Comparison of ENCODE assay signal across 8 cellular contexts in genomic region chr1:37999434-38000232, GRCh38. TPM values are rescaled to one million over a fixed set of nuclear protein-coding genes. Genes with fewer than 3 reads are reported as not detected.
DNase-seq lines count a peak whose midpoint lies in the region; ATAC-seq and TF ChIP-seq lines count a peak whose summit lies in the region.

No MANE protein-coding gene starts in this region.

- H3K9me3 Mint-ChIP-seq in activated naive CD4-positive, alpha-beta T cell treated with anti-CD3 and anti-CD28 coated beads for 36 hours = no peaks in the 10 kb centered on the region
- no peaks in the 10 kb centered on the region for H3K9me3 Mint-ChIP-seq in activated T-helper 2 cell treated with anti-CD3 and anti-CD28 coated beads, Interferon-gamma antibody, Interleukin-2, Interleukin-4, amounts not matched to agents 10 μg/mL and 5 μg/mL and 100 μg/mL, durations not matched to agents 14 hours and 24 hours and 36 hours

- TF ChIP-seq POLR2A in gastrocnemius medialis (IDR thresholded peaks at IDR 0.05) = peak; percentile 40 to 44

- H3K36me3 ChIP-seq in left ventricle myocardium inferior (peaks cover 13% of the 10 kb centered on the region), gastrocnemius medialis (peaks cover 0 to 43% of the 10 kb centered on the region in 2 donors)

- H3K27me3 Mint-ChIP-seq in activated naive CD4-positive, alpha-beta T cell treated with anti-CD3 and anti-CD28 coated beads for 36 hours (ENCODE audit: low read depth) = no peaks in the 10 kb centered on the region
- no peaks in the 10 kb centered on the region for H3K27me3 Mint-ChIP-seq in activated T-helper 2 cell treated with anti-CD3 and anti-CD28 coated beads, Interferon-gamma antibody, Interleukin-2, Interleukin-4, amounts not matched to agents 10 μg/mL and 5 μg/mL and 100 μg/mL, durations not matched to agents 14 hours and 24 hours and 36 hours (ENCODE audit: low read depth)

- peaks cover 48% of the 10 kb centered on the region for H3K4me1 Mint-ChIP-seq in activated naive CD4-positive, alpha-beta T cell treated with anti-CD3 and anti-CD28 coated beads for 36 hours (ENCODE audit: low read depth)
- peaks cover 66% of the 10 kb centered on the region for H3K4me1 Mint-ChIP-seq in activated T-helper 2 cell treated with anti-CD3 and anti-CD28 coated beads, Interferon-gamma antibody, Interleukin-2, Interleukin-4, amounts not matched to agents 10 μg/mL and 5 μg/mL and 100 μg/mL, durations not matched to agents 14 hours and 24 hours and 36 hours (ENCODE audit: low read depth)

- H3K9me3 ChIP-seq in left ventricle myocardium inferior (replicated peaks) (no peaks in the 10 kb centered on the region), gastrocnemius medialis (no peaks in the 10 kb centered on the region)

- in situ Hi-C loops in gastrocnemius medialis (cut with MboI; ENCODE audit: low sequenced_read_pairs in 4 of 4) = no loop called here

- no peak overlapping the region for H3K4me3 Mint-ChIP-seq in activated naive CD4-positive, alpha-beta T cell treated with anti-CD3 and anti-CD28 coated beads for 36 hours
- peak overlapping the region; percentile 65 for H3K4me3 Mint-ChIP-seq in activated T-helper 2 cell treated with anti-CD3 and anti-CD28 coated beads, Interferon-gamma antibody, Interleukin-2, Interleukin-4, amounts not matched to agents 10 μg/mL and 5 μg/mL and 100 μg/mL, durations not matched to agents 14 hours and 24 hours and 36 hours (ENCODE audit: low read depth)

- H3K27ac Mint-ChIP-seq in activated naive CD4-positive, alpha-beta T cell treated with anti-CD3 and anti-CD28 coated beads for 36 hours = peak overlapping the region; percentile 73
- peak overlapping the region; percentile 94 for H3K27ac Mint-ChIP-seq in activated T-helper 2 cell treated with anti-CD3 and anti-CD28 coated beads, Interferon-gamma antibody, Interleukin-2, Interleukin-4, amounts not matched to agents 10 μg/mL and 5 μg/mL and 100 μg/mL, durations not matched to agents 14 hours and 24 hours and 36 hours

- intact Hi-C loops in activated naive CD4-positive, alpha-beta T cell treated with anti-CD3 and anti-CD28 coated beads for 36 hours (cut with micrococcal nuclease) = loop anchor here (10.0 kb wide), 2 partner anchors 405 to 525 kb away; partner anchors contain the start of genes GNL2 and ZC3H12A
- intact Hi-C loops in activated T-helper 2 cell treated with anti-CD3 and anti-CD28 coated beads, Interferon-gamma antibody, Interleukin-2, Interleukin-4, amounts not matched to agents 10 μg/mL and 5 μg/mL and 100 μg/mL, durations not matched to agents 14 hours and 24 hours and 36 hours (cut with micrococcal nuclease) = loop anchor here (10.0 kb wide), 1 partner anchor 525 kb away; the partner anchor contains the start of gene ZC3H12A
- intact Hi-C loops in left ventricle myocardium inferior (cut with micrococcal nuclease) = no loop called here
- intact Hi-C loops in gastrocnemius medialis (cut with DNase I; ENCODE audit: low total_unique reads) = loop anchor here (10.0 kb wide), 1 partner anchor 525 kb away; the partner anchor contains the start of gene ZC3H12A

- peak overlapping the region; percentile 95 for H3K27ac ChIP-seq in left ventricle myocardium inferior (replicated peaks)
- H3K27ac ChIP-seq in gastrocnemius medialis = peak overlapping the region; percentile 94 to 100 (median 98)

- H3K4me3 ChIP-seq in left ventricle myocardium inferior (peak overlapping the region; percentile 45), gastrocnemius medialis (peak overlapping the region; percentile 74 to 89 (median 83))

- H3K27me3 ChIP-seq in left ventricle myocardium inferior (ENCODE audit: low read depth) (no peaks in the 10 kb centered on the region), gastrocnemius medialis (no peaks in the 10 kb centered on the region)

- H3K36me3 Mint-ChIP-seq in activated naive CD4-positive, alpha-beta T cell treated with anti-CD3 and anti-CD28 coated beads for 36 hours (ENCODE audit: low read depth) = peaks cover 11% of the 10 kb centered on the region
- H3K36me3 Mint-ChIP-seq in activated T-helper 2 cell treated with anti-CD3 and anti-CD28 coated beads, Interferon-gamma antibody, Interleukin-2, Interleukin-4, amounts not matched to agents 10 μg/mL and 5 μg/mL and 100 μg/mL, durations not matched to agents 14 hours and 24 hours and 36 hours (ENCODE audit: low read depth) = peaks cover 57% of the 10 kb centered on the region

- ATAC-seq in gastrocnemius medialis (no peak), HG03139 (IDR thresholded peaks at IDR 0.05; ENCODE audit: unreplicated experiment) (no peak)

- H3K4me1 ChIP-seq in left ventricle myocardium inferior (peaks cover 97% of the 10 kb centered on the region), gastrocnemius medialis (peaks cover 47 to 66% of the 10 kb centered on the region in 2 donors)

- CTCF ChIA-PET in activated naive CD4-positive, alpha-beta T cell treated with anti-CD3 and anti-CD28 coated beads for 36 hours (lab: Charles Lee) = interaction anchor here (2.9 kb wide), 1 partner anchor 9 kb away, joined by 15 read pairs; the partner anchor contains the start of gene SF3A3

- DNase-seq in activated naive CD4-positive, alpha-beta T cell treated with anti-CD3 and anti-CD28 coated beads for 36 hours = peak; percentile 59
- no peak for DNase-seq in activated naive CD4-positive, alpha-beta T cell (lab: John Stamatoyannopoulos, UW)
- DNase-seq in activated T-helper 2 cell treated with anti-CD3 and anti-CD28 coated beads, Interferon-gamma antibody, Interleukin-2, Interleukin-4, amounts not matched to agents 10 μg/mL and 5 μg/mL and 100 μg/mL, durations not matched to agents 14 hours and 24 hours and 36 hours (ENCODE audit: low spot score) = no peak
- DNase-seq in left ventricle myocardium inferior = peak; percentile 66
- DNase-seq in gastrocnemius medialis = no peak
- DNase-seq in NCI-H2081 treated with DMSO at 0.1 percent for 48 hours (lab: John Stamatoyannopoulos, UW) = no peak
- no peak for DNase-seq in activated effector memory CD4-positive, alpha-beta T cell treated with anti-CD3 and anti-CD28 coated beads, Interleukin-2, amount 50 U/mL, for 16 hours

- TF ChIP-seq CTCF in left ventricle myocardium inferior (IDR thresholded peaks at IDR 0.05; ENCODE audit: borderline replicate concordance) (no peak), gastrocnemius medialis (IDR thresholded peaks at IDR 0.05 in 4 of 5, conservative IDR thresholded peaks at IDR 0.05 in 1 of 5) (no peak)

RNA-seq across cellular contexts. Expression of gene FHL3, which starts 5.7 kb away (rescaled TPM):
- total RNA-seq in activated naive CD4-positive, alpha-beta T cell treated with anti-CD3 and anti-CD28 coated beads for 36 hours = 10 to 100 TPM; 12.1 to 12.7 TPM
- total RNA-seq in activated T-helper 2 cell treated with anti-CD3 and anti-CD28 coated beads, Interferon-gamma antibody, Interleukin-2, Interleukin-4, amounts not matched to agents 10 μg/mL and 5 μg/mL and 100 μg/mL, durations not matched to agents 14 hours and 24 hours and 36 hours = 30.1 and 33.3 TPM in 2 replicates
- total RNA-seq in left ventricle myocardium inferior (15.8 TPM), gastrocnemius medialis (1,000 to 10,000 TPM in 2 of 4 donors, 100 to 1,000 TPM in 2; 725 to 1,282 (median 1,051) TPM)

RNA-seq across cellular contexts. Expression of gene SF3A3, which starts 9.8 kb away (rescaled TPM):
- 10 to 100 TPM; 88.2 to 89.9 TPM for total RNA-seq in activated naive CD4-positive, alpha-beta T cell treated with anti-CD3 and anti-CD28 coated beads for 36 hours
- 105 and 112 TPM in 2 replicates for total RNA-seq in activated T-helper 2 cell treated with anti-CD3 and anti-CD28 coated beads, Interferon-gamma antibody, Interleukin-2, Interleukin-4, amounts not matched to agents 10 μg/mL and 5 μg/mL and 100 μg/mL, durations not matched to agents 14 hours and 24 hours and 36 hours
- total RNA-seq in left ventricle myocardium inferior (29.5 TPM), gastrocnemius medialis (10 to 100 TPM; 23.0 to 41.4 (median 34.8) TPM)

RNA-seq across cellular contexts. Expression of gene UTP11, which starts 12.9 kb away (rescaled TPM):
- total RNA-seq in activated naive CD4-positive, alpha-beta T cell treated with anti-CD3 and anti-CD28 coated beads for 36 hours = 10 to 100 TPM; 49.7 to 49.8 TPM
- 78.8 and 79.0 TPM in 2 replicates for total RNA-seq in activated T-helper 2 cell treated with anti-CD3 and anti-CD28 coated beads, Interferon-gamma antibody, Interleukin-2, Interleukin-4, amounts not matched to agents 10 μg/mL and 5 μg/mL and 100 μg/mL, durations not matched to agents 14 hours and 24 hours and 36 hours
- total RNA-seq in left ventricle myocardium inferior (39.6 TPM), gastrocnemius medialis (100 to 1,000 TPM; 141 to 206 (median 186) TPM)

RNA-seq across cellular contexts. Expression of gene POU3F1, which starts 47.0 kb away (rescaled TPM):
- total RNA-seq in activated naive CD4-positive, alpha-beta T cell treated with anti-CD3 and anti-CD28 coated beads for 36 hours = not detected
- 0.32 and 0.48 TPM in 2 replicates for total RNA-seq in activated T-helper 2 cell treated with anti-CD3 and anti-CD28 coated beads, Interferon-gamma antibody, Interleukin-2, Interleukin-4, amounts not matched to agents 10 μg/mL and 5 μg/mL and 100 μg/mL, durations not matched to agents 14 hours and 24 hours and 36 hours
- 0.11 TPM for total RNA-seq in left ventricle myocardium inferior
- total RNA-seq in gastrocnemius medialis = 1 to 10 TPM in 1 of 4 donors, under 1 TPM in 3; 0.13 to 2.3 (median 0.69) TPM

RNA-seq across cellular contexts. Expression of gene INPP5B, which starts 52.8 kb away (rescaled TPM):
- total RNA-seq in activated naive CD4-positive, alpha-beta T cell treated with anti-CD3 and anti-CD28 coated beads for 36 hours = 10 to 100 TPM; 30.4 to 31.2 TPM
- 23.1 and 24.2 TPM in 2 replicates for total RNA-seq in activated T-helper 2 cell treated with anti-CD3 and anti-CD28 coated beads, Interferon-gamma antibody, Interleukin-2, Interleukin-4, amounts not matched to agents 10 μg/mL and 5 μg/mL and 100 μg/mL, durations not matched to agents 14 hours and 24 hours and 36 hours
- total RNA-seq in left ventricle myocardium inferior (10.9 TPM), gastrocnemius medialis (10 to 100 TPM in 2 of 4 donors, 1 to 10 TPM in 2; 6.8 to 13.4 (median 10.1) TPM)

Comparison
In these comparisons a context has a peak if more than half of its experiments do, and no peak if none do; other contexts are left out.
1. DNase-seq: peak in activated naive CD4-positive, alpha-beta T cell treated with anti-CD3 and anti-CD28 coated beads for 36 hours (single experiment) and left ventricle myocardium inferior (single experiment); none in activated naive CD4-positive, alpha-beta T cell (0 of 4), activated T-helper 2 cell treated with anti-CD3 and anti-CD28 coated beads, Interferon-gamma antibody, Interleukin-2, Interleukin-4, amounts not matched to agents 10 μg/mL and 5 μg/mL and 100 μg/mL, durations not matched to agents 14 hours and 24 hours and 36 hours (single experiment), gastrocnemius medialis (0 of 2), NCI-H2081 treated with DMSO at 0.1 percent for 48 hours (single experiment) and activated effector memory CD4-positive, alpha-beta T cell treated with anti-CD3 and anti-CD28 coated beads, Interleukin-2, amount 50 U/mL, for 16 hours (single experiment).
2. RNA of gene FHL3, which starts 5.7 kb away (total RNA-seq): 725 to 1,282 TPM in gastrocnemius medialis; 30.1 to 33.3 TPM in activated T-helper 2 cell treated with anti-CD3 and anti-CD28 coated beads, Interferon-gamma antibody, Interleukin-2, Interleukin-4, amounts not matched to agents 10 μg/mL and 5 μg/mL and 100 μg/mL, durations not matched to agents 14 hours and 24 hours and 36 hours, 15.8 TPM in left ventricle myocardium inferior (single experiment) and 12.1 to 12.7 TPM in activated naive CD4-positive, alpha-beta T cell treated with anti-CD3 and anti-CD28 coated beads for 36 hours; every median in the first group is over 10 times any median in the second.